In genomic region chr7:46162582-46162981, GRCh38 we compare ENCODE assay signal across 17 cellular contexts.
DNase-seq lines count a peak whose midpoint lies in the region; ATAC-seq, FAIRE-seq and TF ChIP-seq lines count a peak whose summit lies in the region.
"Had no signal": no experiment of that assay in that cellular context is flagged by ENCODE, and none has a peak within 500 bp of the region (broad histone marks: within the 10 kb centered on the region; RNA-seq: fewer than 3 reads in every experiment).

No MANE protein-coding gene starts in this region.

- no peak overlapping the region for H3K14ac ChIP-seq in H1 (ENCODE audit: insufficient read length)

- H2BK15ac ChIP-seq in H1 (ENCODE audit: low read length) = no peak overlapping the region

- H3K23ac ChIP-seq in H1 (ENCODE audit: insufficient read length) = no peak overlapping the region

- TF ChIP-seq CTCF in H1 (IDR thresholded peaks at IDR 0.05; ENCODE audit: control extremely low read depth in 1 of 3, insufficient read depth in 1 of 3, low read depth in 1 of 3, low read length in 3 of 3) (no peak), pancreas (IDR thresholded peaks at IDR 0.05) (no peak), osteocyte (IDR thresholded peaks at IDR 0.05) (no peak)

- TF ChIP-seq EP300 in H1 (IDR thresholded peaks at IDR 0.05; ENCODE audit: borderline replicate concordance in 1 of 2, low read depth in 2 of 2, low read length in 2 of 2) = no peak

- no peak overlapping the region for H2AK5ac ChIP-seq in H1 (ENCODE audit: low read depth, low read length)

- ATAC-seq in pancreas (peak; percentile 21 to 77 (median 40)), HG03520 (IDR thresholded peaks at IDR 0.05; ENCODE audit: unreplicated experiment) (no peak)
- ATAC-seq: activated CD8-positive, alpha-beta T cell treated with anti-CD3 and anti-CD28 coated beads for 36 hours; activated T-cell treated with anti-CD3 and anti-CD28 coated beads, Interleukin-2, amount 50 U/mL, for 72 hours had no signal

- H3K4me3 ChIP-seq in H1 (ENCODE audit: extremely low read depth in 1 of 4, insufficient read depth in 2 of 4, low read depth in 3 of 4, low read length in 4 of 4) (no peak overlapping the region), pancreas (no peak overlapping the region)
- H3K4me3 ChIP-seq in CD4-positive, alpha-beta memory T cell (ENCODE audit: low read length in 2 of 2) = no peak overlapping the region
- H3K4me3 ChIP-seq: Peyer's patch had no signal

- H2BK12ac ChIP-seq in H1 (ENCODE audit: low read depth, low read length) = no peak overlapping the region

- H3K4me1 Mint-ChIP-seq in CD4-positive, alpha-beta memory T cell = peaks cover 0 to 1% (median 0%) of the 10 kb centered on the region in 4 donors
- H3K4me1 Mint-ChIP-seq in activated CD4-positive, alpha-beta T cell treated with anti-CD3 and anti-CD28 coated beads, Interleukin-2, amount 10 ng/mL, durations not matched to agents 7 days and 5 days = no peaks in the 10 kb centered on the region
- H3K4me1 Mint-ChIP-seq in osteocyte (ENCODE audit: unreplicated experiment) = peaks cover 6% of the 10 kb centered on the region
- H3K4me1 Mint-ChIP-seq: activated naive CD8-positive, alpha-beta T cell treated with anti-CD3 and anti-CD28 coated beads, Interleukin-2, amount 10 ng/mL, durations not matched to agents 7 days and 5 days had no signal

- H3K9me3 ChIP-seq in H1 (ENCODE audit: insufficient read depth in 2 of 2, low read depth in 1 of 2, low read length in 1 of 2) = no peaks in the 10 kb centered on the region
- no peaks in the 10 kb centered on the region for H3K9me3 ChIP-seq in pancreas
- H3K9me3 ChIP-seq in CD4-positive, alpha-beta memory T cell (ENCODE audit: control insufficient read depth in 1 of 2, low read length in 2 of 2) = no peaks in the 10 kb centered on the region
- H3K9me3 ChIP-seq: Peyer's patch had no signal

- no peak overlapping the region for H3K4me3 Mint-ChIP-seq in CD4-positive, alpha-beta memory T cell
- H3K4me3 Mint-ChIP-seq in activated CD4-positive, alpha-beta T cell treated with anti-CD3 and anti-CD28 coated beads, Interleukin-2, amount 10 ng/mL, durations not matched to agents 7 days and 5 days = no peak overlapping the region
- no peak overlapping the region for H3K4me3 Mint-ChIP-seq in osteocyte (ENCODE audit: unreplicated experiment)
- H3K4me3 Mint-ChIP-seq: activated CD8-positive, alpha-beta T cell treated with anti-CD3 and anti-CD28 coated beads for 36 hours; activated naive CD8-positive, alpha-beta T cell treated with anti-CD3 and anti-CD28 coated beads, Interleukin-2, amount 10 ng/mL, durations not matched to agents 7 days and 5 days; activated T-cell treated with anti-CD3 and anti-CD28 coated beads, Interleukin-2, amount 50 U/mL, for 72 hours had no signal

- no peaks in the 10 kb centered on the region for H3K79me2 ChIP-seq in H1 (ENCODE audit: control insufficient read depth in 1 of 2, insufficient read depth in 2 of 2, low read length in 2 of 2)

- no peak for TF ChIP-seq RAD21 in H1 (IDR thresholded peaks at IDR 0.05 in 1 of 2, conservative IDR thresholded peaks at IDR 0.05 in 1 of 2; ENCODE audit: low read depth in 2 of 2, low read length in 2 of 2)

- H3K27ac Mint-ChIP-seq in CD4-positive, alpha-beta memory T cell = no peak overlapping the region
- H3K27ac Mint-ChIP-seq in activated CD4-positive, alpha-beta T cell treated with anti-CD3 and anti-CD28 coated beads, Interleukin-2, amount 10 ng/mL, durations not matched to agents 7 days and 5 days = no peak overlapping the region
- H3K27ac Mint-ChIP-seq in osteocyte (ENCODE audit: unreplicated experiment) = no peak overlapping the region
- H3K27ac Mint-ChIP-seq: activated CD8-positive, alpha-beta T cell treated with anti-CD3 and anti-CD28 coated beads for 36 hours; activated naive CD8-positive, alpha-beta T cell treated with anti-CD3 and anti-CD28 coated beads, Interleukin-2, amount 10 ng/mL, durations not matched to agents 7 days and 5 days; activated T-cell treated with anti-CD3 and anti-CD28 coated beads, Interleukin-2, amount 50 U/mL, for 72 hours had no signal

- H3K36me3 Mint-ChIP-seq in CD4-positive, alpha-beta memory T cell = no peaks in the 10 kb centered on the region
- no peaks in the 10 kb centered on the region for H3K36me3 Mint-ChIP-seq in activated CD4-positive, alpha-beta T cell treated with anti-CD3 and anti-CD28 coated beads, Interleukin-2, amount 10 ng/mL, durations not matched to agents 7 days and 5 days (ENCODE audit: low read depth)
- H3K36me3 Mint-ChIP-seq in osteocyte (ENCODE audit: unreplicated experiment) = no peaks in the 10 kb centered on the region
- H3K36me3 Mint-ChIP-seq: activated naive CD8-positive, alpha-beta T cell treated with anti-CD3 and anti-CD28 coated beads, Interleukin-2, amount 10 ng/mL, durations not matched to agents 7 days and 5 days had no signal

- no peaks in the 10 kb centered on the region for H4K20me1 ChIP-seq in H1 (replicated peaks in 1 of 2; ENCODE audit: control insufficient read depth in 1 of 2, insufficient read depth in 2 of 2, low read length in 2 of 2)

- H3K23me2 ChIP-seq in H1 (ENCODE audit: low read depth, low read length) = no peaks in the 10 kb centered on the region

- no peaks in the 10 kb centered on the region for H3K79me1 ChIP-seq in H1 (ENCODE audit: low read depth, low read length)

- H3K56ac ChIP-seq in H1 (replicated peaks; ENCODE audit: insufficient read length, low read depth, low read length) = no peak overlapping the region

- H3K27ac ChIP-seq in H1 (ENCODE audit: low read depth, low read length) (no peak overlapping the region), pancreas (no peak overlapping the region)
- no peak overlapping the region for H3K27ac ChIP-seq in CD4-positive, alpha-beta memory T cell (ENCODE audit: low read depth, low read length)
- H3K27ac ChIP-seq: Peyer's patch, WERI-Rb-1 had no signal

- H3K36me3 ChIP-seq in H1 (ENCODE audit: control insufficient read depth in 2 of 4, insufficient read depth in 4 of 4, low read length in 3 of 4) (no peaks in the 10 kb centered on the region), pancreas (no peaks in the 10 kb centered on the region)
- H3K36me3 ChIP-seq in CD4-positive, alpha-beta memory T cell (ENCODE audit: insufficient read depth, low read length) = no peaks in the 10 kb centered on the region
- H3K36me3 ChIP-seq: Peyer's patch, WERI-Rb-1 had no signal

- H3K18ac ChIP-seq in H1 (ENCODE audit: extremely low read depth, low read length) = no peak overlapping the region

- H3K4me1 ChIP-seq in H1 (replicated peaks in 1 of 4; ENCODE audit: control insufficient read depth in 3 of 4, insufficient read depth in 4 of 4, low read length in 3 of 4) (no peaks in the 10 kb centered on the region), pancreas (no peaks in the 10 kb centered on the region)
- H3K4me1 ChIP-seq in CD4-positive, alpha-beta memory T cell (ENCODE audit: insufficient read depth, low read length) = no peaks in the 10 kb centered on the region
- H3K4me1 ChIP-seq: Peyer's patch had no signal

- no peaks in the 10 kb centered on the region for H3K27me3 Mint-ChIP-seq in CD4-positive, alpha-beta memory T cell
- no peaks in the 10 kb centered on the region for H3K27me3 Mint-ChIP-seq in activated CD4-positive, alpha-beta T cell treated with anti-CD3 and anti-CD28 coated beads, Interleukin-2, amount 10 ng/mL, durations not matched to agents 7 days and 5 days
- H3K27me3 Mint-ChIP-seq in osteocyte (ENCODE audit: unreplicated experiment) = no peaks in the 10 kb centered on the region
- H3K27me3 Mint-ChIP-seq: activated CD8-positive, alpha-beta T cell treated with anti-CD3 and anti-CD28 coated beads for 36 hours; activated naive CD8-positive, alpha-beta T cell treated with anti-CD3 and anti-CD28 coated beads, Interleukin-2, amount 10 ng/mL, durations not matched to agents 7 days and 5 days had no signal

- H2AFZ ChIP-seq in H1 (ENCODE audit: low read length) = peak overlapping the region; percentile 91

- H3K4ac ChIP-seq in H1 (replicated peaks; ENCODE audit: insufficient read length, low read depth, low read length) = no peak overlapping the region

- H3K9me3 Mint-ChIP-seq in CD4-positive, alpha-beta memory T cell = peaks cover 0 to 8% (median 0%) of the 10 kb centered on the region in 8 donors
- H3K9me3 Mint-ChIP-seq in activated CD4-positive, alpha-beta T cell treated with anti-CD3 and anti-CD28 coated beads, Interleukin-2, amount 10 ng/mL, durations not matched to agents 7 days and 5 days = no peaks in the 10 kb centered on the region
- H3K9me3 Mint-ChIP-seq in osteocyte (ENCODE audit: unreplicated experiment) = no peaks in the 10 kb centered on the region
- H3K9me3 Mint-ChIP-seq: activated CD8-positive, alpha-beta T cell treated with anti-CD3 and anti-CD28 coated beads for 36 hours; activated naive CD8-positive, alpha-beta T cell treated with anti-CD3 and anti-CD28 coated beads, Interleukin-2, amount 10 ng/mL, durations not matched to agents 7 days and 5 days; activated T-cell treated with anti-CD3 and anti-CD28 coated beads, Interleukin-2, amount 50 U/mL, for 72 hours had no signal

- WGBS in H1 (ENCODE audit: extremely low coverage in 1 of 2, insufficient coverage in 1 of 2, insufficient read length in 1 of 2, insufficient replicate concordance in 2 of 2, low coverage in 1 of 2, low lambda C conversion rate in 2 of 2, missing lambda C conversion rate in 1 of 2), 2 experiments = 72% methylated on average over 3 of the region's 3 CpGs; no CpG with 5 or more reads in 1 of the 2 experiments
- 34 to 48% methylated on average over 3 of the region's 3 CpGs for WGBS in pancreas, 2 donors

- intact Hi-C loops in pancreas (cut with DNase I) = no loop called here
- intact Hi-C loops in CD4-positive, alpha-beta memory T cell (cut with micrococcal nuclease) = no loop called here

- H4K8ac ChIP-seq in H1 (ENCODE audit: extremely low read depth, insufficient read depth, low read length) = no peak overlapping the region

- H3K27me3 ChIP-seq in H1 (replicated peaks in 1 of 4; ENCODE audit: control insufficient read depth in 3 of 4, extremely low read depth in 1 of 4, insufficient read depth in 3 of 4, low read length in 3 of 4) = no peaks in the 10 kb centered on the region
- H3K27me3 ChIP-seq in pancreas = no peaks in the 10 kb centered on the region
- H3K27me3 ChIP-seq in CD4-positive, alpha-beta memory T cell (ENCODE audit: insufficient read depth, low read length) = no peaks in the 10 kb centered on the region
- H3K27me3 ChIP-seq: Peyer's patch had no signal

- POLR2A ChIA-PET in H1 (lab: Charles Lee; ENCODE audit: partially characterized antibody) = no interaction called here
- POLR2A ChIA-PET in CD4-positive, alpha-beta memory T cell (lab: Charles Lee; ENCODE audit: partially characterized antibody) = no interaction called here
- POLR2A ChIA-PET in activated CD4-positive, alpha-beta T cell treated with anti-CD3 and anti-CD28 coated beads, Interleukin-2, amount 10 ng/mL, durations not matched to agents 7 days and 5 days (lab: Charles Lee) = no interaction called here

- CTCF ChIA-PET in H1 (lab: Charles Lee; ENCODE audit: partially characterized antibody) = interaction anchor here (0.7 to 2.2 kb wide), 6 partner anchors 10 to 245 kb away, joined by 3 to 10 read pairs (median 4); no protein-coding TSS in a partner anchor
- CTCF ChIA-PET in CD4-positive, alpha-beta memory T cell (lab: Charles Lee; ENCODE audit: partially characterized antibody) = no interaction called here
- CTCF ChIA-PET in activated CD4-positive, alpha-beta T cell treated with anti-CD3 and anti-CD28 coated beads, Interleukin-2, amount 10 ng/mL, durations not matched to agents 7 days and 5 days (lab: Charles Lee) = interaction anchor here (1.0 kb wide), 1 partner anchor 10 kb away, joined by 3 read pairs; no protein-coding TSS in a partner anchor

- no peak overlapping the region for H3K9ac ChIP-seq in H1 (replicated peaks in 1 of 4; ENCODE audit: extremely low read depth in 1 of 4, low read depth in 3 of 4, low read length in 3 of 4)

- H4K91ac ChIP-seq in H1 (replicated peaks; ENCODE audit: insufficient read length, low read length) = no peak overlapping the region

- H4K5ac ChIP-seq in H1 (ENCODE audit: insufficient read length, low read depth, low read length) = no peak overlapping the region

- no peak for TF ChIP-seq POLR2A in H1 (IDR thresholded peaks at IDR 0.05; ENCODE audit: control extremely low read depth in 1 of 2, low read depth in 2 of 2, low read length in 2 of 2)

- no peak overlapping the region for H2BK20ac ChIP-seq in H1 (ENCODE audit: low read length)

- H2BK120ac ChIP-seq in H1 (replicated peaks; ENCODE audit: low read depth, low read length) = no peak overlapping the region

- H3K4me2 ChIP-seq in H1 (ENCODE audit: insufficient read depth in 1 of 2, low read depth in 2 of 2, low read length in 2 of 2) = no peak overlapping the region

- no peak overlapping the region for H2BK5ac ChIP-seq in H1 (ENCODE audit: low read depth, low read length)

- FAIRE-seq in H1 (lab: Jason Lieb, UNC) (no peak), pancreas (lab: Jason Lieb, UNC) (no peak)

- DNase-seq in DMS53 (lab: John Stamatoyannopoulos, UW) = peak; percentile 66
- peak; percentile 67 for DNase-seq in RPMI7951 (ENCODE audit: low read depth)
- DNase-seq in H1 (ENCODE audit: low read depth in 1 of 2, low spot score in 2 of 2) = no peak
- no peak for DNase-seq in pancreas
- DNase-seq in CD4-positive, alpha-beta memory T cell = no peak
- DNase-seq in activated CD4-positive, alpha-beta T cell treated with anti-CD3 and anti-CD28 coated beads, Interleukin-2, amount 10 ng/mL, durations not matched to agents 7 days and 5 days = no peak
- DNase-seq in osteocyte (ENCODE audit: extremely low spot score, unreplicated experiment) = no peak
- DNase-seq: activated CD8-positive, alpha-beta T cell treated with anti-CD3 and anti-CD28 coated beads for 36 hours; activated naive CD8-positive, alpha-beta T cell treated with anti-CD3 and anti-CD28 coated beads, Interleukin-2, amount 10 ng/mL, durations not matched to agents 7 days and 5 days; activated T-cell treated with anti-CD3 and anti-CD28 coated beads, Interleukin-2, amount 50 U/mL, for 72 hours; Calu3; MV-4-11; occipital lobe; Peyer's patch; stimulated activated CD4-positive, alpha-beta T cell treated with anti-CD3 and anti-CD28 coated beads, Interleukin-4, amount 100 ng/mL, for 24 hours; WERI-Rb-1 had no signal

Comparison
In these comparisons a context has a peak if more than half of its experiments do, and no peak if none do; other contexts are left out.
1. DNase-seq: peak in DMS53 (single experiment) and RPMI7951 (single experiment); none in H1 (0 of 2), pancreas (0 of 6), CD4-positive, alpha-beta memory T cell (0 of 5), activated CD4-positive, alpha-beta T cell treated with anti-CD3 and anti-CD28 coated beads, Interleukin-2, amount 10 ng/mL, durations not matched to agents 7 days and 5 days (single experiment) and osteocyte (single experiment).